Comparison of ENCODE assay signal across 22 cellular contexts in the genomic region with DNA sequence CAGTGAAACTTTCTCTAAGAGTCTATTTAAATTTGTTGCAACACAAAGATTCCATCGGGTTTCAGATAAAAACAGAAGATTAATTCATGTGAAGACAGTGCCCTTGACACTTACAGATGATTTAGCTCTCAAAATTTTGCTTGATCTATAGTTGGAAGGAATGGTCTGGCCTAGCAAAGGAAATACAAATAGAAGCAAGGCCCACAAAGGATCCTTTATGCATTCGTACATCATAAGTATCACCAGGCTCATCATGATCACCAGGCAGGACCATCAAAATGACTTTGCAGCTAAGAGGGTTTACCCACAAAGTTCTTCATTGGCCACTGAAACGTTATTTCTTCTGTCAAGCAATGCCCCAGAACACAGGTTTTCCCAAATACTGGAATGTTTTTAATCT.
"Had no signal": no experiment of that assay in that cellular context is flagged by ENCODE, and none has a peak within 500 bp of the region (broad histone marks: within the 10 kb centered on the region; RNA-seq: fewer than 3 reads in every experiment).

No MANE protein-coding gene starts in this region.

- DNase-seq: stimulated activated CD4-positive, alpha-beta T cell treated with anti-CD3 and anti-CD28 coated beads, Interleukin-2, amount 100 ng/mL, for 48 hours; stimulated activated CD4-positive, alpha-beta T cell treated with anti-CD3 and anti-CD28 coated beads, Interleukin-4, amount 100 ng/mL, for 1 hour; stimulated activated CD4-positive, alpha-beta T cell treated with anti-CD3 and anti-CD28 coated beads, Interleukin-4, amount 100 ng/mL, for 24 hours; stimulated activated CD4-positive, alpha-beta T cell treated with anti-CD3 and anti-CD28 coated beads, Interleukin-4, amount 100 ng/mL, for 4 hours; stimulated activated CD8-positive, alpha-beta memory T cell treated with anti-CD3 and anti-CD28 coated beads, Interleukin-4, amount 100 ng/mL, for 48 hours; stimulated activated naive B cell treated with anti-CD40 and anti-IgM and Interleukin-4, amounts not matched to agents 10 μg/mL and 1 μg/mL and 100 μg/mL, for 72 hours; stimulated activated naive CD4-positive, alpha-beta T cell; stimulated activated naive CD4-positive, alpha-beta T cell treated with Interleukin-2 at 50 U/mL for 16 hours; stimulated activated naive CD8-positive, alpha-beta T cell treated with anti-CD3 and anti-CD28 coated beads, Interleukin-15, amount 100 ng/mL, for 72 hours; stimulated activated naive CD8-positive, alpha-beta T cell treated with anti-CD3 and anti-CD28 coated beads, Interleukin-15, Interleukin-2, amounts not matched to agents 100 U/mL and 50 U/mL, for 24 hours; stomach; substantia nigra; testis; thyroid gland; tibial artery; transverse colon; trophoblast cell; upper lobe of left lung; upper lobe of right lung; uterus had no signal

- ATAC-seq: stimulated activated effector memory CD8-positive, alpha-beta T cell treated with anti-CD3 and anti-CD28 coated beads, Interleukin-12 subunit alpha, Interleukin-12 subunit beta, amount 100 ng/mL, for 72 hours; stimulated activated memory B cell treated with anti-CD40 and anti-IgM and Interleukin-4, amounts not matched to agents 10 μg/mL and 1 μg/mL and 100 μg/mL, for 72 hours; stimulated activated naive B cell treated with anti-CD40 and anti-IgM and Interleukin-4, amounts not matched to agents 10 μg/mL and 1 μg/mL and 100 μg/mL, for 72 hours; stimulated activated naive CD8-positive, alpha-beta T cell treated with anti-CD3 and anti-CD28 coated beads, Interleukin-15, amount 100 ng/mL, for 72 hours; stimulated activated naive CD8-positive, alpha-beta T cell treated with anti-CD3 and anti-CD28 coated beads, Interleukin-15, Interleukin-2, amounts not matched to agents 100 U/mL and 50 U/mL, for 24 hours; upper lobe of right lung had no signal
